ENCODE assay signal across 9 cellular contexts in genomic region chr19:39937094-39937493, GRCh38. TPM values are rescaled to one million over a fixed set of nuclear protein-coding genes. Genes with fewer than 3 reads are reported as not detected.
DNase-seq lines count a peak whose midpoint lies in the region; ATAC-seq and TF ChIP-seq lines count a peak whose summit lies in the region.
"Had no signal": no experiment of that assay in that cellular context is flagged by ENCODE, and none has a peak within 500 bp of the region (broad histone marks: within the 10 kb centered on the region; RNA-seq: fewer than 3 reads in every experiment).

No MANE protein-coding gene starts in this region.

- 80 to 86% (median 83%) methylated on average over 2 of the region's 2 CpGs for WGBS in ovary, 3 donors

- H3K4me1 Mint-ChIP-seq in stimulated activated naive B cell treated with anti-CD40 and anti-IgM and Interleukin-4, amounts not matched to agents 10 μg/mL and 1 μg/mL and 100 μg/mL, for 72 hours: peaks cover 41 to 72% of the 10 kb centered on the region in 2 donors

- no peaks in the 10 kb centered on the region for H3K9me3 ChIP-seq in ovary

- H3K36me3 Mint-ChIP-seq in stimulated activated naive B cell treated with anti-CD40 and anti-IgM and Interleukin-4, amounts not matched to agents 10 μg/mL and 1 μg/mL and 100 μg/mL, for 72 hours: peaks cover 8 to 10% of the 10 kb centered on the region in 2 donors

- no peak for TF ChIP-seq EP300 in ovary (IDR thresholded peaks at IDR 0.05)

- peak overlapping the region; percentile 2 to 20 for H3K4me3 Mint-ChIP-seq in stimulated activated naive B cell treated with anti-CD40 and anti-IgM and Interleukin-4, amounts not matched to agents 10 μg/mL and 1 μg/mL and 100 μg/mL, for 72 hours

- TF ChIP-seq CTCF in NB4 (IDR thresholded peaks at IDR 0.05; ENCODE audit: low read depth, low read length) (no peak), ovary (IDR thresholded peaks at IDR 0.05) (no peak)

- DNase-seq in NB4 (ENCODE audit: low read depth) (peak; percentile 37), left colon (peak in 1 of 2 donors; percentile 24), Right ventricle myocardium inferior (ENCODE audit: missing footprints) (no peak), ovary (no peak), NCI-H524 (lab: John Stamatoyannopoulos, UW) (no peak)
- DNase-seq in activated CD8-positive, alpha-beta memory T cell treated with anti-CD3 and anti-CD28 coated beads, Interleukin-2, amount 50 U/mL, for 48 hours: peak; percentile 63
- peak; percentile 55 for DNase-seq in stimulated activated naive B cell treated with anti-CD40 and anti-IgM and Interleukin-4, amounts not matched to agents 10 μg/mL and 1 μg/mL and 100 μg/mL, for 72 hours
- DNase-seq: NCI-H226 had no signal

- no peaks in the 10 kb centered on the region for H3K36me3 ChIP-seq in ovary

- H3K4me3 ChIP-seq in NB4 (ENCODE audit: low read depth, low read length) (no peak overlapping the region), ovary (no peak overlapping the region)

- intact Hi-C loops in left colon (cut with DNase I, micrococcal nuclease): no loop called here
- intact Hi-C loops in Right ventricle myocardium inferior (cut with DNase I): no loop called here
- intact Hi-C loops in ovary (cut with DNase I): no loop called here

- TF ChIP-seq POLR2A in NB4 (IDR thresholded peaks at IDR 0.05; ENCODE audit: extremely low read depth, insufficient read length) (no peak), ovary (IDR thresholded peaks at IDR 0.05) (no peak)

- H3K9me3 Mint-ChIP-seq in stimulated activated naive B cell treated with anti-CD40 and anti-IgM and Interleukin-4, amounts not matched to agents 10 μg/mL and 1 μg/mL and 100 μg/mL, for 72 hours: peaks cover 0 to 8% of the 10 kb centered on the region in 2 donors

- no peaks in the 10 kb centered on the region for H3K4me1 ChIP-seq in ovary (ENCODE audit: insufficient read depth)

- ATAC-seq in left colon (peak; percentile 46), HG03460 (IDR thresholded peaks at IDR 0.05; ENCODE audit: unreplicated experiment) (no peak), Right ventricle myocardium inferior (no peak)
- peak; percentile 68 to 70 for ATAC-seq in stimulated activated naive B cell treated with anti-CD40 and anti-IgM and Interleukin-4, amounts not matched to agents 10 μg/mL and 1 μg/mL and 100 μg/mL, for 72 hours (replicated peaks)

- H3K27me3 ChIP-seq in ovary: no peaks in the 10 kb centered on the region

- peak overlapping the region; percentile 90 for H3K27ac Mint-ChIP-seq in stimulated activated naive B cell treated with anti-CD40 and anti-IgM and Interleukin-4, amounts not matched to agents 10 μg/mL and 1 μg/mL and 100 μg/mL, for 72 hours

- H3K27me3 Mint-ChIP-seq in stimulated activated naive B cell treated with anti-CD40 and anti-IgM and Interleukin-4, amounts not matched to agents 10 μg/mL and 1 μg/mL and 100 μg/mL, for 72 hours: no peaks in the 10 kb centered on the region

- H3K27ac ChIP-seq in ovary: no peak overlapping the region

RNA-seq across cellular contexts. Expression of gene FCGBP, which starts 2.7 kb away (rescaled TPM):
- 1,000 to 10,000 TPM; 6,411 to 6,996 TPM for total RNA-seq in left colon
- total RNA-seq in Right ventricle myocardium inferior: 19.5 TPM
- 100 to 1,000 TPM in 1 of 7 donors, 10 to 100 TPM in 6; 29.7 to 290 (median 43.6) TPM for total RNA-seq in ovary
- polyA plus RNA-seq in ovary: 1 to 10 TPM; 2.2 to 2.3 TPM

RNA-seq across cellular contexts. Expression of gene PSMC4, which starts 33.9 kb away (rescaled TPM):
- total RNA-seq in left colon (10 to 100 TPM; 71.7 to 83.1 TPM), Right ventricle myocardium inferior (73.6 TPM), ovary (10 to 100 TPM; 39.3 to 73.5 (median 57.5) TPM)
- 10 to 100 TPM; 44.8 to 57.0 TPM for polyA plus RNA-seq in ovary

RNA-seq across cellular contexts. Expression of gene ZNF546, which starts 59.8 kb away (rescaled TPM):
- total RNA-seq in left colon (1 to 10 TPM; 2.0 to 3.0 TPM), Right ventricle myocardium inferior (5.1 TPM), ovary (10 to 100 TPM in 2 of 7 donors, 1 to 10 TPM in 5; 4.9 to 11.1 (median 7.7) TPM)
- polyA plus RNA-seq in ovary: 1 to 10 TPM; 2.9 to 5.4 TPM

Comparison
In these comparisons a context has a peak if more than half of its experiments do, and no peak if none do; other contexts are left out.
1. DNase-seq: peak in NB4 (single experiment), activated CD8-positive, alpha-beta memory T cell treated with anti-CD3 and anti-CD28 coated beads, Interleukin-2, amount 50 U/mL, for 48 hours (single experiment) and stimulated activated naive B cell treated with anti-CD40 and anti-IgM and Interleukin-4, amounts not matched to agents 10 μg/mL and 1 μg/mL and 100 μg/mL, for 72 hours (single experiment); none in Right ventricle myocardium inferior (single experiment), ovary (0 of 5) and NCI-H524 (0 of 2).
2. ATAC-seq: peak in left colon (single experiment) and stimulated activated naive B cell treated with anti-CD40 and anti-IgM and Interleukin-4, amounts not matched to agents 10 μg/mL and 1 μg/mL and 100 μg/mL, for 72 hours (2 of 2); none in HG03460 (single experiment) and Right ventricle myocardium inferior (single experiment).
3. RNA of gene FCGBP, which starts 2.7 kb away (total RNA-seq): 6,411 to 6,996 TPM in left colon; 29.7 to 290 TPM in ovary and 19.5 TPM in Right ventricle myocardium inferior (single experiment); every median in the first group is over 10 times any median in the second.